Comparison of ENCODE assay signal across 34 cellular contexts in the genomic region with DNA sequence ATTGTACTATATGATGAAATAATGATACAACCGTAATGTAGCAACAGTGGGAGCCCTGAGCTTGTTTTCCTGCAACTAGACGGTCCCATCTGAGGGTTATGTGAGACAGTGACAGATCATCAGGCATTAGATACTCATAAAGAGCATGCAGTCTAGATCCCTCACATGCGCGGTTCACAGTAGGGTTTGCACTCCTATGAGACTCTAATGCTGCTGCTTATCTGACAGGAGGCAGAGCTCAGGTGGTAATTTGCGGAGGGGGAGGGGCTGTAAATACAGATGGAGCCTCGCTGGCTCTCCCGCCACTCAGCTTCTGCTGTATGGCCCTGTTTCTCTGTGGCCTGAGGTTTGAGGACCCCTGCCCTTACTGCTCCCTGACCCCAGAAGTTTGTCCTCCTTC. TPM values are rescaled to one million over a fixed set of nuclear protein-coding genes. Genes with fewer than 3 reads are reported as not detected.
"Had no signal": no experiment of that assay in that cellular context is flagged by ENCODE, and none has a peak within 500 bp of the region (broad histone marks: within the 10 kb centered on the region; RNA-seq: fewer than 3 reads in every experiment).

No MANE protein-coding gene starts in this region.

- H3K4me3 ChIP-seq: coronary artery, dorsolateral prefrontal cortex, gastroesophageal sphincter, psoas muscle, sigmoid colon, uterus had no signal

- H3K9me3 Mint-ChIP-seq: activated CD4-positive, alpha-beta memory T cell treated with anti-CD3 and anti-CD28 coated beads for 36 hours; activated CD4-positive, alpha-beta T cell treated with anti-CD3 and anti-CD28 coated beads, Interleukin-2, amount 10 ng/mL, durations not matched to agents 24 days and 14 days; activated naive CD4-positive, alpha-beta T cell treated with anti-CD3 and anti-CD28 coated beads, Interleukin-2, amount 10 ng/mL, durations not matched to agents 7 days and 5 days; activated naive CD8-positive, alpha-beta T cell treated with anti-CD3 and anti-CD28 coated beads, Interleukin-2, amount 10 ng/mL, durations not matched to agents 7 days and 5 days; effector memory CD8-positive, alpha-beta T cell; mesothelial cell of epicardium; stimulated activated memory B cell treated with anti-CD40 and anti-IgM and Interleukin-4, amounts not matched to agents 10 μg/mL and 1 μg/mL and 100 μg/mL, for 72 hours; stimulated activated naive CD8-positive, alpha-beta T cell treated with anti-CD3 and anti-CD28 coated beads, Interleukin-15, amount 100 ng/mL, for 72 hours; type B pancreatic cell had no signal

- H3K36me3 Mint-ChIP-seq: activated CD4-positive, alpha-beta memory T cell treated with anti-CD3 and anti-CD28 coated beads for 36 hours; activated naive CD4-positive, alpha-beta T cell treated with anti-CD3 and anti-CD28 coated beads, Interleukin-2, amount 10 ng/mL, durations not matched to agents 7 days and 5 days; activated naive CD8-positive, alpha-beta T cell treated with anti-CD3 and anti-CD28 coated beads, Interleukin-2, amount 10 ng/mL, durations not matched to agents 7 days and 5 days; mesothelial cell of epicardium; naive thymus-derived CD4-positive, alpha-beta T cell; stimulated activated memory B cell treated with anti-CD40 and anti-IgM and Interleukin-4, amounts not matched to agents 10 μg/mL and 1 μg/mL and 100 μg/mL, for 72 hours; type B pancreatic cell had no signal

- H3K27me3 ChIP-seq: brain microvascular endothelial cell, dorsolateral prefrontal cortex, gastroesophageal sphincter, sigmoid colon, uterus had no signal

- DNase-seq: activated CD4-positive, alpha-beta memory T cell treated with anti-CD3 and anti-CD28 coated beads for 36 hours; activated CD4-positive, alpha-beta T cell treated with anti-CD3 and anti-CD28 coated beads, Interleukin-2, amount 10 ng/mL, durations not matched to agents 24 days and 14 days; activated CD4-positive, CD25-positive, alpha-beta regulatory T cell treated with anti-CD3 and anti-CD28 coated beads, Interleukin-2, amount 50 U/mL, for 72 hours; activated CD8-positive, alpha-beta memory T cell treated with anti-CD3 and anti-CD28 coated beads, Interleukin-2, amount 50 U/mL, for 4 hours; activated gamma-delta T cell; activated naive CD4-positive, alpha-beta T cell treated with anti-CD3 and anti-CD28 coated beads, Interleukin-2, amount 10 ng/mL, durations not matched to agents 7 days and 5 days; activated naive CD8-positive, alpha-beta T cell treated with anti-CD3 and anti-CD28 coated beads, Interleukin-2, amount 10 ng/mL, durations not matched to agents 7 days and 5 days; activated T-cell treated with anti-CD3 and anti-CD28 coated beads, Interleukin-2, amount 50 U/mL, for 1 hour; amniotic stem cell; brain microvascular endothelial cell; dorsolateral prefrontal cortex; effector memory CD8-positive, alpha-beta T cell; erythroblast; head of caudate nucleus; hippocampal formation; left cardiac atrium; left ventricle myocardium superior; naive thymus-derived CD4-positive, alpha-beta T cell; psoas muscle; sigmoid colon; small intestine; stimulated activated CD4-positive, alpha-beta T cell treated with anti-CD3 and anti-CD28 coated beads, Interleukin-4, amount 100 ng/mL, for 24 hours; stimulated activated naive CD8-positive, alpha-beta T cell treated with anti-CD3 and anti-CD28 coated beads, Interleukin-15, amount 100 ng/mL, for 72 hours; substantia nigra; T-helper 9 cell; uterus had no signal

- ATAC-seq: effector memory CD8-positive, alpha-beta T cell; gastroesophageal sphincter; left cardiac atrium; left ventricle myocardium superior; naive thymus-derived CD4-positive, alpha-beta T cell; psoas muscle; stimulated activated memory B cell treated with anti-CD40 and anti-IgM and Interleukin-4, amounts not matched to agents 10 μg/mL and 1 μg/mL and 100 μg/mL, for 72 hours; stimulated activated naive CD8-positive, alpha-beta T cell treated with anti-CD3 and anti-CD28 coated beads, Interleukin-15, amount 100 ng/mL, for 72 hours had no signal

- H3K27ac Mint-ChIP-seq: activated CD4-positive, alpha-beta memory T cell treated with anti-CD3 and anti-CD28 coated beads for 36 hours; activated CD4-positive, alpha-beta T cell treated with anti-CD3 and anti-CD28 coated beads, Interleukin-2, amount 10 ng/mL, durations not matched to agents 24 days and 14 days; activated naive CD4-positive, alpha-beta T cell treated with anti-CD3 and anti-CD28 coated beads, Interleukin-2, amount 10 ng/mL, durations not matched to agents 7 days and 5 days; activated naive CD8-positive, alpha-beta T cell treated with anti-CD3 and anti-CD28 coated beads, Interleukin-2, amount 10 ng/mL, durations not matched to agents 7 days and 5 days; effector memory CD8-positive, alpha-beta T cell; mesothelial cell of epicardium; naive thymus-derived CD4-positive, alpha-beta T cell; stimulated activated memory B cell treated with anti-CD40 and anti-IgM and Interleukin-4, amounts not matched to agents 10 μg/mL and 1 μg/mL and 100 μg/mL, for 72 hours; stimulated activated naive CD8-positive, alpha-beta T cell treated with anti-CD3 and anti-CD28 coated beads, Interleukin-15, amount 100 ng/mL, for 72 hours; type B pancreatic cell had no signal

- H3K27ac ChIP-seq: brain microvascular endothelial cell, coronary artery, dorsolateral prefrontal cortex, gastroesophageal sphincter, sigmoid colon, uterus had no signal

- H3K4me3 Mint-ChIP-seq: activated CD4-positive, alpha-beta memory T cell treated with anti-CD3 and anti-CD28 coated beads for 36 hours; activated CD4-positive, alpha-beta T cell treated with anti-CD3 and anti-CD28 coated beads, Interleukin-2, amount 10 ng/mL, durations not matched to agents 24 days and 14 days; activated naive CD4-positive, alpha-beta T cell treated with anti-CD3 and anti-CD28 coated beads, Interleukin-2, amount 10 ng/mL, durations not matched to agents 7 days and 5 days; activated naive CD8-positive, alpha-beta T cell treated with anti-CD3 and anti-CD28 coated beads, Interleukin-2, amount 10 ng/mL, durations not matched to agents 7 days and 5 days; effector memory CD8-positive, alpha-beta T cell; mesothelial cell of epicardium; naive thymus-derived CD4-positive, alpha-beta T cell; stimulated activated memory B cell treated with anti-CD40 and anti-IgM and Interleukin-4, amounts not matched to agents 10 μg/mL and 1 μg/mL and 100 μg/mL, for 72 hours; stimulated activated naive CD8-positive, alpha-beta T cell treated with anti-CD3 and anti-CD28 coated beads, Interleukin-15, amount 100 ng/mL, for 72 hours; type B pancreatic cell had no signal

- H3K9me3 ChIP-seq: gastroesophageal sphincter, psoas muscle, sigmoid colon, uterus had no signal

- H3K36me3 ChIP-seq: brain microvascular endothelial cell, gastroesophageal sphincter, sigmoid colon, uterus had no signal

- H3K4me1 ChIP-seq: uterus had no signal

- H3K27me3 Mint-ChIP-seq: type B pancreatic cell had no signal

RNA-seq across cellular contexts. Expression of gene EPHX3, which starts 13.7 kb away (rescaled TPM):
- total RNA-seq: activated CD4-positive, alpha-beta memory T cell treated with anti-CD3 and anti-CD28 coated beads for 36 hours; activated naive CD8-positive, alpha-beta T cell treated with anti-CD3 and anti-CD28 coated beads, Interleukin-2, amount 10 ng/mL, durations not matched to agents 7 days and 5 days; left ventricle myocardium superior; lung microvascular endothelial cell; osteocyte; sigmoid colon had no signal

RNA-seq across cellular contexts. Expression of gene NOTCH3, which starts 17.7 kb away (rescaled TPM):
- total RNA-seq: activated CD4-positive, alpha-beta memory T cell treated with anti-CD3 and anti-CD28 coated beads for 36 hours; activated CD4-positive, alpha-beta T cell treated with anti-CD3 and anti-CD28 coated beads, Interleukin-2, amount 10 ng/mL, durations not matched to agents 24 days and 14 days; activated CD8-positive, alpha-beta memory T cell treated with anti-CD3 and anti-CD28 coated beads for 36 hours had no signal
